8 cellular contexts compared by ENCODE assay signal in genomic region chr1:204431310-204432184, GRCh38. TPM values are rescaled to one million over a fixed set of nuclear protein-coding genes. Genes with fewer than 3 reads are reported as not detected.
DNase-seq lines count a peak whose midpoint lies in the region; ATAC-seq and TF ChIP-seq lines count a peak whose summit lies in the region.

No MANE protein-coding gene starts in this region.

- no peaks in the 10 kb centered on the region for H3K9me3 Mint-ChIP-seq in T-helper 2 cell treated with Interferon-gamma antibody and Interleukin-4, amounts not matched to agents 5 μg/mL and 100 μg/mL, for 36 hours

- H3K36me3 ChIP-seq in GM06990 (ENCODE audit: control insufficient read depth, insufficient read depth, low read length) = peaks cover 10% of the 10 kb centered on the region

- ATAC-seq in left cardiac atrium (peak; percentile 69 to 81), GM19328 (IDR thresholded peaks at IDR 0.05; ENCODE audit: unreplicated experiment) (no peak), HG02571 (IDR thresholded peaks at IDR 0.05; ENCODE audit: unreplicated experiment) (no peak)

- DNase-seq in GM06990 (ENCODE audit: extremely low read depth, insufficient read length) (peak; percentile 39), NCI-H1092 (lab: John Stamatoyannopoulos, UW) (peak; percentile 53), amniotic epithelial cell (ENCODE audit: low read depth) (peak; percentile 82), left cardiac atrium (peak; percentile 85), retina (peak; percentile 77)
- peak; percentile 58 for DNase-seq in T-helper 2 cell treated with Interferon-gamma antibody and Interleukin-4, amounts not matched to agents 5 μg/mL and 100 μg/mL, for 36 hours (ENCODE audit: low spot score)

- intact Hi-C loops in left cardiac atrium (cut with DNase I) = loop anchor here (5.0 kb wide), 1 partner anchor 71 kb away; no protein-coding TSS in a partner anchor

- H3K4me1 Mint-ChIP-seq in T-helper 2 cell treated with Interferon-gamma antibody and Interleukin-4, amounts not matched to agents 5 μg/mL and 100 μg/mL, for 36 hours (ENCODE audit: low read depth) = no peaks in the 10 kb centered on the region

- no peak overlapping the region for H3K4me3 Mint-ChIP-seq in T-helper 2 cell treated with Interferon-gamma antibody and Interleukin-4, amounts not matched to agents 5 μg/mL and 100 μg/mL, for 36 hours

- H3K27me3 ChIP-seq in GM06990 (replicated peaks; ENCODE audit: control insufficient read depth, insufficient read depth, low read length) = no peaks in the 10 kb centered on the region

- peak; percentile 96 for TF ChIP-seq CTCF in GM06990 (IDR thresholded peaks at IDR 0.05; ENCODE audit: insufficient read depth, low read length, poor library complexity, severe bottlenecking)

- H3K4me3 ChIP-seq in GM06990 (replicated peaks; ENCODE audit: low read depth, low read length) = no peak overlapping the region

- no peaks in the 10 kb centered on the region for H3K27me3 Mint-ChIP-seq in T-helper 2 cell treated with Interferon-gamma antibody and Interleukin-4, amounts not matched to agents 5 μg/mL and 100 μg/mL, for 36 hours (ENCODE audit: low read depth)

- no peak overlapping the region for H3K27ac Mint-ChIP-seq in T-helper 2 cell treated with Interferon-gamma antibody and Interleukin-4, amounts not matched to agents 5 μg/mL and 100 μg/mL, for 36 hours

- peaks cover 23% of the 10 kb centered on the region for H3K36me3 Mint-ChIP-seq in T-helper 2 cell treated with Interferon-gamma antibody and Interleukin-4, amounts not matched to agents 5 μg/mL and 100 μg/mL, for 36 hours (ENCODE audit: low read depth)

RNA-seq across cellular contexts. Expression of gene PPP1R15B, which starts 19.9 kb away (rescaled TPM):
- total RNA-seq in left cardiac atrium = 10 to 100 TPM; 22.1 to 37.5 TPM

Comparison
In these comparisons a context has a peak if more than half of its experiments do, and no peak if none do; other contexts are left out.
1. ATAC-seq: peak in left cardiac atrium (2 of 2); none in GM19328 (single experiment) and HG02571 (single experiment).
2. Peak in every context shown above with its lines, with median percentiles within 50 percentile points of each other: DNase-seq.